30 cellular contexts compared by ENCODE assay signal in the genomic region with DNA sequence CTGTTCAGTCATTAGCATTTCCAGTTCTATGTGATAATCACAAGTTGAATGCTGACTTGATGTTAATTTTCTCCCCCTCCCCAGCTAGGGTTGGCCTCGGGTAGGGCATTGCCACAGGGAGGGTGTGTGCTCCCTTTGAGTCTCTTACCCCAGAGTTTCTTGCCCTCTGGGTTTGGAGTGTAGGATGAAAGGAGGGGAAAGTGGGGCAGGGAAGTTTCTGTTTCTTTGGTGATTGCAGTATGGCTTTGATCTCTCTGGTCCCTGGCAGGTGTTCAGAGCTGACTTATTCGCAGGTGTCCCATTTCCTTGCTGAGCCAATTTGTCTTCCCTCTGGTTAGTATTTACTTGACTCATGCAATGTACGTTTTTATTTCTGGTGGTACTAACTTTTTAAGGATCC.
"Had no signal": no experiment of that assay in that cellular context is flagged by ENCODE, and none has a peak within 500 bp of the region (broad histone marks: within the 10 kb centered on the region; RNA-seq: fewer than 3 reads in every experiment).

No MANE protein-coding gene starts in this region.

- H3K4me3 ChIP-seq: left lung, lower lobe of right lung, pancreas, prostate gland, skin epidermis, suprapubic skin, thoracic aorta, transverse colon, upper lobe of left lung, vagina had no signal

- DNase-seq: hypothalamus; immature natural killer cell; kidney; left colon; left lung; lower lobe of right lung; mammary epithelial cell; mesenchymal stem cell; naive thymus-derived CD8-positive, alpha-beta T cell; nucleus accumbens; pancreas; posterior cingulate gyrus; retina; right cardiac atrium; stimulated activated CD4-positive, alpha-beta T cell treated with anti-CD3 and anti-CD28 coated beads, Interleukin-12 subunit alpha, Interleukin-12 subunit beta, amount 100 ng/mL, for 4 hours; stimulated activated CD4-positive, alpha-beta T cell treated with anti-CD3 and anti-CD28 coated beads, Interleukin-15, amount 100 ng/mL, for 24 hours; stimulated activated CD4-positive, alpha-beta T cell treated with anti-CD3 and anti-CD28 coated beads, Interleukin-2, amount 100 ng/mL, for 24 hours; stimulated activated CD4-positive, alpha-beta T cell treated with anti-CD3 and anti-CD28 coated beads, Interleukin-4, amount 100 ng/mL, for 1 hour; stimulated activated naive CD4-positive, alpha-beta T cell; transverse colon; upper lobe of left lung had no signal

- H3K4me1 ChIP-seq: left lung, lower lobe of right lung, pancreas, prostate gland, suprapubic skin, transverse colon, upper lobe of left lung, vagina had no signal

- H3K4me1 Mint-ChIP-seq: immature natural killer cell; naive thymus-derived CD8-positive, alpha-beta T cell; nephron; neural crest cell had no signal

- H3K27me3 ChIP-seq: pancreas, suprapubic skin, transverse colon, upper lobe of left lung, vagina had no signal

- ATAC-seq: left colon; left lung; lower lobe of right lung; naive thymus-derived CD8-positive, alpha-beta T cell; pancreas; right cardiac atrium; sciatic nerve had no signal

- H3K9me3 ChIP-seq: pancreas, prostate gland, suprapubic skin, vagina had no signal

- H3K27ac ChIP-seq: left lung, lower lobe of right lung, pancreas, prostate gland, skin epidermis, suprapubic skin, thoracic aorta, transverse colon, upper lobe of left lung, vagina had no signal

- H3K27ac Mint-ChIP-seq: immature natural killer cell; naive thymus-derived CD8-positive, alpha-beta T cell; nephron; stimulated activated naive CD8-positive, alpha-beta T cell treated with anti-CD3 and anti-CD28 coated beads, Interleukin-15, Interleukin-2, amounts not matched to agents 100 ng/mL and 50 ng/mL, for 24 hours had no signal

- H3K4me3 Mint-ChIP-seq: immature natural killer cell; naive thymus-derived CD8-positive, alpha-beta T cell; nephron; neural crest cell; stimulated activated naive CD8-positive, alpha-beta T cell treated with anti-CD3 and anti-CD28 coated beads, Interleukin-15, Interleukin-2, amounts not matched to agents 100 ng/mL and 50 ng/mL, for 24 hours had no signal

- H3K36me3 ChIP-seq: left lung, lower lobe of right lung, pancreas, prostate gland, suprapubic skin, thoracic aorta, transverse colon, upper lobe of left lung, vagina had no signal

- H3K27me3 Mint-ChIP-seq: stimulated activated naive CD8-positive, alpha-beta T cell treated with anti-CD3 and anti-CD28 coated beads, Interleukin-15, Interleukin-2, amounts not matched to agents 100 ng/mL and 50 ng/mL, for 24 hours had no signal

- H3K36me3 Mint-ChIP-seq: immature natural killer cell had no signal
